In the genomic region with DNA sequence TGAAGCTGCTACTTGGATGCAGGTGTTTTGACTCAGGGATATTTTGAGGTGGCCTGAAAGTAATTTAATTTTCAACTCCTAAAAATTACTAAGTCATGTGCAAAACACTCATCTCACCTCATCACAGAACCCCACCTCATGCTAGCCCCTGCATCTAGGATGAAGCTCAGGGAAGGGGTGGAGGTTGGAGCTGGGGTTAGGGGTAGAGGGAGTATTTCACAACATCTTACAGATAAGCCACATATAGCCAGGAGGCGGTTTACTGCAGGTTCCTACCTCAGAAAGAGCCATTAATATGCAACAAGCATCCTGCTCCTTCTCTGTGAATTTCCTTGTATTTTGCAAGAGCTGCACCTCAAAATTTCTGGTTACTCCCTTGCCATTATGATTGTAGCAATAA, we compare ENCODE assay signal across 17 cellular contexts.
"Had no signal": no experiment of that assay in that cellular context is flagged by ENCODE, and none has a peak within 500 bp of the region (broad histone marks: within the 10 kb centered on the region; RNA-seq: fewer than 3 reads in every experiment).

No MANE protein-coding gene starts in this region.

- H3K9me3 ChIP-seq: pancreas, right lobe of liver had no signal

- H3K36me3 ChIP-seq: breast epithelium, esophagus squamous epithelium, heart right ventricle, pancreas, right lobe of liver had no signal

- H3K27me3 ChIP-seq: breast epithelium, esophagus squamous epithelium, heart right ventricle, pancreas, right lobe of liver had no signal

- DNase-seq: activated CD4-positive, alpha-beta T cell treated with anti-CD3 and anti-CD28 coated beads, Interleukin-2, amount 10 ng/mL, durations not matched to agents 7 days and 5 days; activated CD8-positive, alpha-beta T cell treated with anti-CD3 and anti-CD28 coated beads, Interleukin-2, amount 10 ng/mL, durations not matched to agents 7 days and 5 days; activated naive CD4-positive, alpha-beta T cell treated with anti-CD3 and anti-CD28 coated beads, Interleukin-2, amount 50 U/mL, for 16 hours; activated T-cell treated with anti-CD3 and anti-CD28 coated beads, Interleukin-2, amount 50 U/mL, for 24 hours; aorta; cerebellar nuclear complex; effector CD4-positive, alpha-beta T cell; esophagus squamous epithelium; immature natural killer cell; naive thymus-derived CD8-positive, alpha-beta T cell; pancreas; right lobe of liver; stimulated activated naive B cell treated with anti-CD40 and anti-IgM and Interleukin-4, amounts not matched to agents 10 μg/mL and 1 μg/mL and 100 μg/mL, for 72 hours; T1000 had no signal

- ATAC-seq: activated CD4-positive, CD25-positive, alpha-beta regulatory T cell treated with anti-CD3 and anti-CD28 coated beads, Interleukin-2, amount 50 U/mL, for 24 hours; activated CD8-positive, alpha-beta T cell treated with anti-CD3 and anti-CD28 coated beads, Interleukin-2, amount 10 ng/mL, durations not matched to agents 7 days and 5 days; naive thymus-derived CD8-positive, alpha-beta T cell; pancreas; stimulated activated naive B cell treated with anti-CD40 and anti-IgM and Interleukin-4, amounts not matched to agents 10 μg/mL and 1 μg/mL and 100 μg/mL, for 72 hours had no signal

- H3K27ac ChIP-seq: breast epithelium, esophagus squamous epithelium, heart right ventricle, pancreas, right lobe of liver had no signal

- FAIRE-seq: pancreas had no signal

- H3K4me3 ChIP-seq: breast epithelium, esophagus squamous epithelium, heart right ventricle, pancreas, right lobe of liver had no signal

- H3K4me1 ChIP-seq: breast epithelium, esophagus squamous epithelium, heart right ventricle, pancreas, right lobe of liver had no signal
